ENCODE assay signal across 20 cellular contexts in genomic region chr20:51593584-51593983, GRCh38. TPM values are rescaled to one million over a fixed set of nuclear protein-coding genes. Genes with fewer than 3 reads are reported as not detected.
DNase-seq lines count a peak whose midpoint lies in the region; ATAC-seq, FAIRE-seq and TF ChIP-seq lines count a peak whose summit lies in the region.
"Had no signal": no experiment of that assay in that cellular context is flagged by ENCODE, and none has a peak within 500 bp of the region (broad histone marks: within the 10 kb centered on the region; RNA-seq: fewer than 3 reads in every experiment).

No MANE protein-coding gene starts in this region.

- H3F3A ChIP-seq in smooth muscle cell (ENCODE audit: low read depth): no peaks in the 10 kb centered on the region

- no peak overlapping the region for H2BK5ac ChIP-seq in trophoblast cell (ENCODE audit: low read depth, low read length, poor library complexity)

- intact Hi-C loops in vagina (cut with DNase I) (loop anchor here (5.0 kb wide), 1 partner anchor 226 kb away; no protein-coding TSS in a partner anchor), left lung (cut with DNase I) (no loop called here)

- H3K27ac ChIP-seq in VCaP: peak overlapping the region; percentile 57; the same call in 1 of the 2 replicates
- H3K27ac ChIP-seq in trophoblast cell (ENCODE audit: low read depth, low read length): no peak overlapping the region
- H3K27ac ChIP-seq in vagina: peak overlapping the region; percentile 66
- no peak overlapping the region for H3K27ac ChIP-seq in left lung
- H3K27ac ChIP-seq in smooth muscle cell (ENCODE audit: low read depth): no peak overlapping the region
- H3K27ac ChIP-seq: HL-60 had no signal

- H3K9me3 ChIP-seq in trophoblast cell (ENCODE audit: insufficient read depth, low read depth, low read length) (no peaks in the 10 kb centered on the region), vagina (no peaks in the 10 kb centered on the region), left lung (no peaks in the 10 kb centered on the region), smooth muscle cell (replicated peaks; ENCODE audit: low read depth) (no peaks in the 10 kb centered on the region)
- H3K9me3 ChIP-seq: BE2C, Caco-2 had no signal

- no peaks in the 10 kb centered on the region for H4K20me1 ChIP-seq in smooth muscle cell (ENCODE audit: low read depth)

- no peak for TF ChIP-seq POLR2A in vagina (IDR thresholded peaks at IDR 0.05)

- H3K18ac ChIP-seq in trophoblast cell (ENCODE audit: low read length): no peak overlapping the region

- ATAC-seq in left lung: no peak

- H3K79me1 ChIP-seq in trophoblast cell (ENCODE audit: low read length): peaks cover 4% of the 10 kb centered on the region

- FAIRE-seq in HTR-8/SVneo (lab: Jason Lieb, UNC): peak; percentile 70
- FAIRE-seq: A204.1, D721Med, G401.6, GM12891, GM19239, H54 had no signal

- no peak overlapping the region for H2AFZ ChIP-seq in trophoblast cell (ENCODE audit: insufficient read depth, low read length, poor library complexity)
- H2AFZ ChIP-seq in smooth muscle cell (ENCODE audit: low read depth): no peak overlapping the region

- no peak for TF ChIP-seq CTCF in VCaP (conservative IDR thresholded peaks at IDR 0.05)
- no peak for TF ChIP-seq CTCF in vagina (IDR thresholded peaks at IDR 0.05)
- TF ChIP-seq CTCF in left lung (IDR thresholded peaks at IDR 0.05): no peak
- no peak for TF ChIP-seq CTCF in smooth muscle cell (IDR thresholded peaks at IDR 0.05; ENCODE audit: borderline replicate concordance, insufficient read depth, poor library complexity, severe bottlenecking)

- H3K4me3 ChIP-seq in trophoblast cell (ENCODE audit: low read depth, low read length): no peak overlapping the region
- H3K4me3 ChIP-seq in vagina: no peak overlapping the region
- H3K4me3 ChIP-seq in left lung: no peak overlapping the region
- no peak overlapping the region for H3K4me3 ChIP-seq in smooth muscle cell

- H3K27me3 ChIP-seq in trophoblast cell (ENCODE audit: insufficient read depth, low read length) (no peaks in the 10 kb centered on the region), vagina (no peaks in the 10 kb centered on the region), left lung (no peaks in the 10 kb centered on the region), smooth muscle cell (ENCODE audit: low read depth) (no peaks in the 10 kb centered on the region)

- no peak overlapping the region for H3K4ac ChIP-seq in trophoblast cell (ENCODE audit: low read depth, low read length)

- H3K14ac ChIP-seq in trophoblast cell (ENCODE audit: low read length): no peak overlapping the region

- H3K4me2 ChIP-seq in trophoblast cell (ENCODE audit: low read length): no peak overlapping the region
- no peak overlapping the region for H3K4me2 ChIP-seq in smooth muscle cell

- H3K23ac ChIP-seq in trophoblast cell (ENCODE audit: low read length): no peak overlapping the region

- H2AK5ac ChIP-seq in trophoblast cell (ENCODE audit: low read length): peak overlapping the region; percentile 16

- H4K91ac ChIP-seq in trophoblast cell (ENCODE audit: low read depth, low read length): peak overlapping the region; percentile 22

- H3K4me1 ChIP-seq in trophoblast cell (ENCODE audit: control insufficient read depth in 1 of 2, insufficient read depth in 2 of 2, low read length in 2 of 2) (peaks cover 2 to 5% of the 10 kb centered on the region in 2 experiments), vagina (peaks cover 15% of the 10 kb centered on the region), left lung (peaks cover 0 to 12% of the 10 kb centered on the region in 2 donors), smooth muscle cell (ENCODE audit: low read depth) (no peaks in the 10 kb centered on the region)
- H3K4me1 ChIP-seq: BE2C had no signal

- DNase-seq in HTR-8/SVneo (ENCODE audit: insufficient read length, low spot score) (no peak), trophoblast cell (no peak), vagina (ENCODE audit: extremely low spot score in 2 of 2) (no peak), SHP77 treated with DMSO at 0.1 percent for 48 hours (lab: John Stamatoyannopoulos, UW) (no peak), left lung (no peak), smooth muscle cell (lab: John Stamatoyannopoulos, UW; ENCODE audit: unreplicated experiment) (no peak)
- DNase-seq: ACHN; BE2C; C1 segment of cervical spinal cord; Caco-2; CD4-positive, alpha-beta T cell; HCEC 1CT had no signal

- H4K12ac ChIP-seq in trophoblast cell (ENCODE audit: low read depth, low read length): no peak overlapping the region

- H3K9ac ChIP-seq in trophoblast cell (ENCODE audit: low read length) (no peak overlapping the region), smooth muscle cell (ENCODE audit: low read depth) (no peak overlapping the region)

- H3K79me2 ChIP-seq in trophoblast cell (ENCODE audit: control insufficient read depth, insufficient read depth, low read length, poor library complexity) (no peaks in the 10 kb centered on the region), smooth muscle cell (ENCODE audit: low read depth) (no peaks in the 10 kb centered on the region)

- H2BK120ac ChIP-seq in trophoblast cell (ENCODE audit: insufficient read depth, low read length, poor library complexity): peak overlapping the region; percentile 4

- H2BK12ac ChIP-seq in trophoblast cell (ENCODE audit: low read length): peak overlapping the region; percentile 16

- WGBS in trophoblast cell (ENCODE audit: extremely low coverage, insufficient coverage, insufficient read length): no CpG with 5 or more reads among the region's 2 CpGs
- 100% methylated on average over 2 of the region's 2 CpGs for WGBS in smooth muscle cell (ENCODE audit: low lambda C conversion rate)

- H4K8ac ChIP-seq in trophoblast cell (ENCODE audit: low read depth, low read length): peak overlapping the region; percentile 19

- H3K36me3 ChIP-seq in trophoblast cell (ENCODE audit: control insufficient read depth in 1 of 2, insufficient read depth in 2 of 2, low read length in 2 of 2) (no peaks in the 10 kb centered on the region), vagina (no peaks in the 10 kb centered on the region), left lung (no peaks in the 10 kb centered on the region), smooth muscle cell (ENCODE audit: low read depth) (no peaks in the 10 kb centered on the region)
- H3K36me3 ChIP-seq: BE2C had no signal

RNA-seq across cellular contexts. Expression of gene NFATC2, which starts 51.1 kb away (rescaled TPM):
- polyA plus RNA-seq in trophoblast cell (2013): 6.7 and 7.6 TPM in 2 replicates
- total RNA-seq in vagina: 7.4 TPM
- total RNA-seq in left lung: 1 to 10 TPM; 5.3 to 6.9 TPM
- total RNA-seq in smooth muscle cell: 4.1 and 8.4 TPM in 2 replicates
- polyA plus RNA-seq in smooth muscle cell: 5.5 and 5.8 TPM in 2 replicates

Comparison
In these comparisons a context has a peak if more than half of its experiments do, and no peak if none do; other contexts are left out.
1. H3K27ac ChIP-seq: peak in VCaP (single experiment) and vagina (single experiment); none in trophoblast cell (single experiment), left lung (0 of 2) and smooth muscle cell (single experiment).